ENCODE assay signal across 10 cellular contexts in genomic region chr6:70520575-70520974, GRCh38. TPM values are rescaled to one million over a fixed set of nuclear protein-coding genes. Genes with fewer than 3 reads are reported as not detected.
DNase-seq lines count a peak whose midpoint lies in the region; ATAC-seq, FAIRE-seq and TF ChIP-seq lines count a peak whose summit lies in the region.
"Had no signal": no experiment of that assay in that cellular context is flagged by ENCODE, and none has a peak within 500 bp of the region (broad histone marks: within the 10 kb centered on the region; RNA-seq: fewer than 3 reads in every experiment).

No MANE protein-coding gene starts in this region.

- in situ Hi-C loops in brain microvascular endothelial cell (cut with HindIII; ENCODE audit: low pct_ligation_motif_present, low sequenced_read_pairs): no loop called here

- H3K27me3 ChIP-seq in brain microvascular endothelial cell (replicated peaks) (no peaks in the 10 kb centered on the region), gastroesophageal sphincter (no peaks in the 10 kb centered on the region)

- DNase-seq in SHP77 (lab: John Stamatoyannopoulos, UW) (peak; percentile 1 to 7), SHP77 treated with DMSO at 0.1 percent for 48 hours (lab: John Stamatoyannopoulos, UW) (no peak), brain microvascular endothelial cell (no peak), neural crest cell (ENCODE audit: low read depth, low spot score) (no peak), NCI-H2107 treated with DMSO at 0.1 percent for 48 hours (lab: John Stamatoyannopoulos, UW; ENCODE audit: unreplicated experiment) (no peak), H54 (ENCODE audit: insufficient read length, low spot score) (no peak)
- DNase-seq: NCI-H1092 had no signal

- no peak overlapping the region for H3K27ac Mint-ChIP-seq in neural crest cell (ENCODE audit: unreplicated experiment)

- no peak overlapping the region for H3K4me3 ChIP-seq in brain microvascular endothelial cell (ENCODE audit: low read depth, low read length)
- no peak overlapping the region for H3K4me3 ChIP-seq in gastroesophageal sphincter

- H3K9me3 Mint-ChIP-seq in neural crest cell: peaks cover 4% of the 10 kb centered on the region
- H3K9me3 Mint-ChIP-seq: central memory CD8-positive, alpha-beta T cell had no signal

- TF ChIP-seq EP300 in Ishikawa (IDR thresholded peaks at IDR 0.05; ENCODE audit: borderline replicate concordance): no peak
- no peak for TF ChIP-seq EP300 in gastroesophageal sphincter (IDR thresholded peaks at IDR 0.05)

- no peaks in the 10 kb centered on the region for H3K9me3 ChIP-seq in gastroesophageal sphincter

- H3K27ac ChIP-seq in brain microvascular endothelial cell (no peak overlapping the region), gastroesophageal sphincter (no peak overlapping the region)

- no peak for FAIRE-seq in H54 (lab: Jason Lieb, UNC)

- TF ChIP-seq POLR2A in gastroesophageal sphincter (IDR thresholded peaks at IDR 0.05) (no peak), H54 (IDR thresholded peaks at IDR 0.05; ENCODE audit: low read depth, low read length) (no peak)

- no peaks in the 10 kb centered on the region for H3K4me1 ChIP-seq in gastroesophageal sphincter

- H3K36me3 ChIP-seq in brain microvascular endothelial cell (replicated peaks) (no peaks in the 10 kb centered on the region), gastroesophageal sphincter (peaks cover 0 to 13% of the 10 kb centered on the region in 2 donors)

- TF ChIP-seq RAD21 in Ishikawa (IDR thresholded peaks at IDR 0.05; ENCODE audit: low read depth): peak; percentile 51

- ATAC-seq in gastroesophageal sphincter: no peak

- peaks cover 11% of the 10 kb centered on the region for H3K36me3 Mint-ChIP-seq in neural crest cell (ENCODE audit: low read depth)

- H3K4me1 Mint-ChIP-seq in neural crest cell: no peaks in the 10 kb centered on the region
- H3K4me1 Mint-ChIP-seq: central memory CD8-positive, alpha-beta T cell had no signal

- H3K4me3 Mint-ChIP-seq in neural crest cell: no peak overlapping the region
- H3K4me3 Mint-ChIP-seq: central memory CD8-positive, alpha-beta T cell had no signal

- TF ChIP-seq CTCF in brain microvascular endothelial cell (IDR thresholded peaks at IDR 0.05; ENCODE audit: low read depth, low read length, missing control alignments) (peak; percentile 35), neural crest cell (conservative IDR thresholded peaks at IDR 0.05) (peak; percentile 68), gastroesophageal sphincter (IDR thresholded peaks at IDR 0.05) (peak in 1 of 4 experiments; percentile 8)

- no peaks in the 10 kb centered on the region for H3K27me3 Mint-ChIP-seq in neural crest cell (ENCODE audit: low read depth)
- H3K27me3 Mint-ChIP-seq: central memory CD8-positive, alpha-beta T cell had no signal

TF ChIP-seq in Ishikawa, 13 proteins besides CTCF, POLR2A, EP300 and RAD21:
- TF ChIP-seq REST (IDR thresholded peaks at IDR 0.05; ENCODE audit: low read depth) (no peak), TCF12 (IDR thresholded peaks at IDR 0.05; ENCODE audit: low read depth) (no peak), EGR1 (IDR thresholded peaks at IDR 0.05) (no peak), NFIC (IDR thresholded peaks at IDR 0.05) (no peak), CEBPB (IDR thresholded peaks at IDR 0.05) (no peak), USF1 (IDR thresholded peaks at IDR 0.05) (no peak), CREB1 (IDR thresholded peaks at IDR 0.05; ENCODE audit: low read depth) (no peak), ZBTB7A (IDR thresholded peaks at IDR 0.05; ENCODE audit: low read depth) (no peak), FOXM1 (IDR thresholded peaks at IDR 0.05; ENCODE audit: borderline replicate concordance, low read depth) (no peak), YY1 (IDR thresholded peaks at IDR 0.05; ENCODE audit: low read depth) (no peak)

RNA-seq across cellular contexts. Expression of gene SDHAF4, which starts 46.2 kb away (rescaled TPM):
- total RNA-seq in neural crest cell: 18.9 and 19.2 TPM in 2 replicates
- 10 to 100 TPM in 1 of 4 donors, 1 to 10 TPM in 3; 5.4 to 11.2 (median 7.8) TPM for total RNA-seq in gastroesophageal sphincter

Comparison
In these comparisons a context has a peak if more than half of its experiments do, and no peak if none do; other contexts are left out.
1. DNase-seq: peak in SHP77 (2 of 2); none in SHP77 treated with DMSO at 0.1 percent for 48 hours (single experiment), brain microvascular endothelial cell (single experiment), neural crest cell (single experiment), NCI-H2107 treated with DMSO at 0.1 percent for 48 hours (single experiment) and H54 (single experiment).